ENCODE assay signal across 17 cellular contexts in genomic region chr2:229033816-229034215, GRCh38.
DNase-seq lines count a peak whose midpoint lies in the region; ATAC-seq and TF ChIP-seq lines count a peak whose summit lies in the region.
"Had no signal": no experiment of that assay in that cellular context is flagged by ENCODE, and none has a peak within 500 bp of the region (broad histone marks: within the 10 kb centered on the region; RNA-seq: fewer than 3 reads in every experiment).

No MANE protein-coding gene starts in this region.

- H3K27ac ChIP-seq in trophoblast cell (ENCODE audit: low read depth, low read length): no peak overlapping the region

- H3K79me2 ChIP-seq in trophoblast cell (ENCODE audit: control insufficient read depth, insufficient read depth, low read length, poor library complexity): no peaks in the 10 kb centered on the region

- intact Hi-C loops in mucosa of descending colon (cut with DNase I, micrococcal nuclease): no loop called here
- intact Hi-C loops in activated CD4-positive, alpha-beta T cell treated with anti-CD3 and anti-CD28 coated beads for 36 hours (cut with DNase I, micrococcal nuclease): no loop called here

- in situ Hi-C loops in ACHN (cut with HindIII; ENCODE audit: low pct_ligation_motif_present, low pct_unique_long_range_greater_than_20kb, low sequenced_read_pairs): no loop called here

- H2BK5ac ChIP-seq in trophoblast cell (ENCODE audit: low read depth, low read length, poor library complexity): no peak overlapping the region

- no peaks in the 10 kb centered on the region for H3K36me3 Mint-ChIP-seq in activated CD4-positive, alpha-beta T cell treated with anti-CD3 and anti-CD28 coated beads for 36 hours (ENCODE audit: low read depth)

- no peak overlapping the region for H3K4ac ChIP-seq in trophoblast cell (ENCODE audit: low read depth, low read length)

- H3K9me3 ChIP-seq in trophoblast cell (ENCODE audit: insufficient read depth, low read depth, low read length) (no peaks in the 10 kb centered on the region), mucosa of descending colon (no peaks in the 10 kb centered on the region)

- TF ChIP-seq CTCF in AG10803 (conservative IDR thresholded peaks at IDR 0.05; ENCODE audit: low read length) (no peak), choroid plexus epithelial cell (conservative IDR thresholded peaks at IDR 0.05; ENCODE audit: low read depth, low read length) (no peak), mucosa of descending colon (IDR thresholded peaks at IDR 0.05) (no peak)

- no CpG with 5 or more reads among the region's 3 CpGs for WGBS in trophoblast cell (ENCODE audit: extremely low coverage, insufficient coverage, insufficient read length)

- peak; percentile 44 for DNase-seq in AG10803 (ENCODE audit: low read depth)
- peak; percentile 15 for DNase-seq in M059J (ENCODE audit: low read depth)
- peak; percentile 11 for DNase-seq in choroid plexus epithelial cell (ENCODE audit: low read depth)
- DNase-seq in trophoblast cell: peak; percentile 71 to 78
- DNase-seq in mucosa of descending colon: no peak
- no peak for DNase-seq in ACHN
- DNase-seq in activated CD4-positive, alpha-beta T cell treated with anti-CD3 and anti-CD28 coated beads for 36 hours: no peak
- DNase-seq: 8988T; C1 segment of cervical spinal cord; Calu3; CD4-positive, alpha-beta T cell; DMS 273 treated with DMSO at 0.1 percent for 48 hours; GOT3; H9; IMR-90 had no signal

- no peaks in the 10 kb centered on the region for H3K27me3 Mint-ChIP-seq in activated CD4-positive, alpha-beta T cell treated with anti-CD3 and anti-CD28 coated beads for 36 hours
- H3K27me3 Mint-ChIP-seq: B cell; CD4-positive, alpha-beta T cell had no signal

- no peak overlapping the region for H3K14ac ChIP-seq in trophoblast cell (ENCODE audit: low read length)

- POLR2A ChIA-PET in activated CD4-positive, alpha-beta T cell treated with anti-CD3 and anti-CD28 coated beads for 36 hours (lab: Charles Lee): no interaction called here

- H3K4me3 ChIP-seq in AG10803 (ENCODE audit: low read length) (no peak overlapping the region), choroid plexus epithelial cell (ENCODE audit: low read depth, low read length) (no peak overlapping the region), trophoblast cell (ENCODE audit: low read depth, low read length) (no peak overlapping the region), mucosa of descending colon (no peak overlapping the region)
- H3K4me3 ChIP-seq: GM12878 had no signal

- H2BK12ac ChIP-seq in trophoblast cell (ENCODE audit: low read length): no peak overlapping the region

- ATAC-seq in mucosa of descending colon: no peak
- no peak for ATAC-seq in activated CD4-positive, alpha-beta T cell treated with anti-CD3 and anti-CD28 coated beads for 36 hours
- ATAC-seq: GM12878 had no signal

- no peak overlapping the region for H3K9ac ChIP-seq in trophoblast cell (ENCODE audit: low read length)

- no peaks in the 10 kb centered on the region for H3K4me1 Mint-ChIP-seq in activated CD4-positive, alpha-beta T cell treated with anti-CD3 and anti-CD28 coated beads for 36 hours
- H3K4me1 Mint-ChIP-seq: B cell, H9 had no signal

- no peak overlapping the region for H3K4me3 Mint-ChIP-seq in activated CD4-positive, alpha-beta T cell treated with anti-CD3 and anti-CD28 coated beads for 36 hours
- H3K4me3 Mint-ChIP-seq: B cell; CD4-positive, alpha-beta T cell; H9 had no signal

- H3K27me3 ChIP-seq in trophoblast cell (ENCODE audit: insufficient read depth, low read length): no peaks in the 10 kb centered on the region

- no peak overlapping the region for H3K18ac ChIP-seq in trophoblast cell (ENCODE audit: low read length)

- H4K91ac ChIP-seq in trophoblast cell (ENCODE audit: low read depth, low read length): no peak overlapping the region

- H3K36me3 ChIP-seq in trophoblast cell (ENCODE audit: control insufficient read depth in 1 of 2, insufficient read depth in 2 of 2, low read length in 2 of 2) (no peaks in the 10 kb centered on the region), mucosa of descending colon (ENCODE audit: low read depth) (no peaks in the 10 kb centered on the region)

- H2AFZ ChIP-seq in trophoblast cell (ENCODE audit: insufficient read depth, low read length, poor library complexity): no peak overlapping the region

- H3K23ac ChIP-seq in trophoblast cell (ENCODE audit: low read length): no peak overlapping the region

- no peaks in the 10 kb centered on the region for H3K79me1 ChIP-seq in trophoblast cell (ENCODE audit: low read length)

- H4K8ac ChIP-seq in trophoblast cell (ENCODE audit: low read depth, low read length): no peak overlapping the region

- no peak overlapping the region for H2BK120ac ChIP-seq in trophoblast cell (ENCODE audit: insufficient read depth, low read length, poor library complexity)

- H4K12ac ChIP-seq in trophoblast cell (ENCODE audit: low read depth, low read length): no peak overlapping the region

- H3K4me1 ChIP-seq in trophoblast cell (ENCODE audit: control insufficient read depth in 1 of 2, insufficient read depth in 2 of 2, low read length in 2 of 2) (no peaks in the 10 kb centered on the region), mucosa of descending colon (ENCODE audit: low read depth) (no peaks in the 10 kb centered on the region)

- no peak overlapping the region for H3K4me2 ChIP-seq in trophoblast cell (ENCODE audit: low read length)

- H2AK5ac ChIP-seq in trophoblast cell (ENCODE audit: low read length): no peak overlapping the region

- no peak overlapping the region for H3K27ac Mint-ChIP-seq in activated CD4-positive, alpha-beta T cell treated with anti-CD3 and anti-CD28 coated beads for 36 hours
- H3K27ac Mint-ChIP-seq: B cell; CD4-positive, alpha-beta T cell had no signal

- peaks cover 7% of the 10 kb centered on the region for H3K9me3 Mint-ChIP-seq in activated CD4-positive, alpha-beta T cell treated with anti-CD3 and anti-CD28 coated beads for 36 hours (ENCODE audit: low read depth)
- H3K9me3 Mint-ChIP-seq: H9 had no signal

- CTCF ChIA-PET in activated CD4-positive, alpha-beta T cell treated with anti-CD3 and anti-CD28 coated beads for 36 hours (lab: Charles Lee): no interaction called here

Comparison
In these comparisons a context has a peak if more than half of its experiments do, and no peak if none do; other contexts are left out.
1. DNase-seq: peak in AG10803 (single experiment), M059J (single experiment), choroid plexus epithelial cell (single experiment) and trophoblast cell (2 of 2); none in mucosa of descending colon (0 of 3), ACHN (single experiment) and activated CD4-positive, alpha-beta T cell treated with anti-CD3 and anti-CD28 coated beads for 36 hours (single experiment).